Comparison of ENCODE assay signal across 10 cellular contexts in the genomic region with DNA sequence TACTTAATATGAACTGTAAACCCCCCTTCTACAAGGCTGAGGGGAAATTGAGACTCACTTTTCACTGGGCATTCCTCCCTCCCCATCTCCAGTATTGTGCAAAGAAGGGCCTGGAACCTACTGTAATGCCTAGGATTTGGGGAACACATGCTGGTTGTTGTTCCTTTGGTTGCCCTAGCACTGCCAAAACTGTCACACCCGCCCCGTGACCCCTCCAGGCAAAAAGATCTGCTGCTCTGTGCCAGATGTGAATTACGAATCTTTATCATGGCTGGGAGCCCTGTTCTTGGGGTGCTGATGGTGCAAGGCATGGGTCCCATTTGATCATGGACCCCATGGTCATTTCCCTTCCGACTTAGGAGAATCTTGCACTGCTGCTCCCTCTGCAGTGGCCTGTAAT.
DNase-seq lines count a peak whose midpoint lies in the region; ATAC-seq, FAIRE-seq and TF ChIP-seq lines count a peak whose summit lies in the region.
"Had no signal": no experiment of that assay in that cellular context is flagged by ENCODE, and none has a peak within 500 bp of the region (broad histone marks: within the 10 kb centered on the region; RNA-seq: fewer than 3 reads in every experiment).

No MANE protein-coding gene starts in this region.

- H3K27me3 ChIP-seq in liver (ENCODE audit: control insufficient read depth in 4 of 4, insufficient read depth in 4 of 4, low read length in 3 of 4), result no peaks in the 10 kb centered on the region
- H3K27me3 ChIP-seq in HepG2 (ENCODE audit: control insufficient read depth in 1 of 2, insufficient read depth in 2 of 2, low read length in 2 of 2), result no peaks in the 10 kb centered on the region
- no peaks in the 10 kb centered on the region for H3K27me3 ChIP-seq in brain microvascular endothelial cell (replicated peaks)
- no peaks in the 10 kb centered on the region for H3K27me3 ChIP-seq in muscle layer of colon (ENCODE audit: control insufficient read depth in 1 of 2, insufficient read depth in 2 of 2, low read length in 2 of 2)
- H3K27me3 ChIP-seq in aorta (ENCODE audit: control insufficient read depth in 1 of 2, insufficient read depth in 2 of 2, low read length in 1 of 2), result no peaks in the 10 kb centered on the region

- H3K9me3 ChIP-seq in liver (ENCODE audit: control insufficient read depth in 4 of 4, low read length in 3 of 4) (no peaks in the 10 kb centered on the region), HepG2 (ENCODE audit: low read length) (no peaks in the 10 kb centered on the region), muscle layer of colon (ENCODE audit: low read length) (no peaks in the 10 kb centered on the region), aorta (ENCODE audit: control insufficient read depth, low read length) (no peaks in the 10 kb centered on the region)

- H2AFZ ChIP-seq in HepG2 (ENCODE audit: low read length), result no peak overlapping the region

- CTCF ChIA-PET in HepG2 (lab: Yijun Ruan, JAX; ENCODE audit: low intra/inter-chr PET ratio, low total read pairs), result no interaction called here

- TF ChIP-seq CTCF in liver (IDR thresholded peaks at IDR 0.05; ENCODE audit: low read depth, low read length, missing input control) (no peak), HepG2 (CRISPR knock-in tag; IDR thresholded peaks at IDR 0.05) (no peak), brain microvascular endothelial cell (IDR thresholded peaks at IDR 0.05; ENCODE audit: low read depth, low read length, missing control alignments) (no peak)

- no TSS peak for BruUV-seq in HepG2 (replicated peaks; lab: Mats Ljungman, UMichigan)

- no peak for FAIRE-seq in HepG2 (lab: Jason Lieb, UNC)

- H3K79me2 ChIP-seq in HepG2 (ENCODE audit: insufficient read depth, low read length), result no peaks in the 10 kb centered on the region

- H3K4me2 ChIP-seq in HepG2 (ENCODE audit: low read depth, low read length), result no peak overlapping the region

- H3K4me1 ChIP-seq in liver (ENCODE audit: control insufficient read depth in 4 of 4, insufficient read depth in 4 of 4, low read length in 3 of 4), result peaks cover 0 to 4% (median 0%) of the 10 kb centered on the region in 4 donors
- peaks cover 21% of the 10 kb centered on the region for H3K4me1 ChIP-seq in HepG2 (ENCODE audit: insufficient read depth, low read length)
- peaks cover 38% of the 10 kb centered on the region for H3K4me1 ChIP-seq in muscle layer of colon (ENCODE audit: insufficient read depth, low read length)
- peaks cover 3 to 11% of the 10 kb centered on the region in 2 donors for H3K4me1 ChIP-seq in aorta (ENCODE audit: control insufficient read depth in 1 of 2, insufficient read depth in 2 of 2, low read length in 2 of 2)

- H3K4me3 ChIP-seq in liver (ENCODE audit: low read depth in 1 of 3, low read length in 3 of 3), result no peak overlapping the region
- no peak overlapping the region for H3K4me3 ChIP-seq in HepG2 (replicated peaks in 1 of 3; ENCODE audit: insufficient read depth in 1 of 3, low read depth in 2 of 3, low read length in 3 of 3)
- no peak overlapping the region for H3K4me3 ChIP-seq in brain microvascular endothelial cell (ENCODE audit: low read depth, low read length)
- H3K4me3 ChIP-seq in muscle layer of colon (ENCODE audit: low read depth in 1 of 2, low read length in 2 of 2), result no peak overlapping the region
- H3K4me3 ChIP-seq in aorta (ENCODE audit: low read length in 2 of 2), result no peak overlapping the region

- H3K27ac ChIP-seq in liver (ENCODE audit: low read depth in 1 of 2, low read length in 2 of 2) (peak overlapping the region; percentile 55 to 71), HepG2 (ENCODE audit: extremely low read length, insufficient read depth, low read length) (no peak overlapping the region), brain microvascular endothelial cell (peak overlapping the region; percentile 90), muscle layer of colon (ENCODE audit: low read depth, low read length) (peak overlapping the region; percentile 38), aorta (ENCODE audit: low read depth in 1 of 2, low read length in 2 of 2) (peak overlapping the region; percentile 83 to 88)

- no peak for TF ChIP-seq POLR2A in HepG2 (IDR thresholded peaks at IDR 0.05; ENCODE audit: insufficient read depth in 1 of 2, low read depth in 2 of 2, low read length in 2 of 2)

- in situ Hi-C loops in HepG2 (cut with HindIII; ENCODE audit: extremely low pct_ligation_motif_present, low pct_unique_long_range_greater_than_20kb), result no loop called here
- in situ Hi-C loops in brain microvascular endothelial cell (cut with HindIII; ENCODE audit: low pct_ligation_motif_present, low sequenced_read_pairs), result no loop called here

- ATAC-seq in HepG2, result no peak
- ATAC-seq in aorta (ENCODE audit: low FRiP score), result peak; percentile 5
- ATAC-seq in GM21390 (IDR thresholded peaks at IDR 0.05; ENCODE audit: unreplicated experiment), result no peak

- H3K9ac ChIP-seq in liver (ENCODE audit: low read depth in 1 of 2, low read length in 2 of 2), result no peak overlapping the region
- H3K9ac ChIP-seq in HepG2 (ENCODE audit: insufficient read depth, low read depth, low read length), result no peak overlapping the region
- no peak overlapping the region for H3K9ac ChIP-seq in muscle layer of colon (ENCODE audit: low read length)

- peaks cover 0 to 2% (median 0%) of the 10 kb centered on the region in 4 donors for H3K36me3 ChIP-seq in liver (ENCODE audit: control insufficient read depth in 4 of 4, insufficient read depth in 3 of 4, low read depth in 1 of 4, low read length in 3 of 4)
- peaks cover 5 to 34% of the 10 kb centered on the region in 2 experiments for H3K36me3 ChIP-seq in HepG2 (replicated peaks in 1 of 2; ENCODE audit: control insufficient read depth in 1 of 2, insufficient read depth in 2 of 2, low read length in 2 of 2)
- no peaks in the 10 kb centered on the region for H3K36me3 ChIP-seq in brain microvascular endothelial cell (replicated peaks)
- no peaks in the 10 kb centered on the region for H3K36me3 ChIP-seq in muscle layer of colon (ENCODE audit: insufficient read depth, low read length)
- H3K36me3 ChIP-seq in aorta (ENCODE audit: control insufficient read depth in 1 of 2, insufficient read depth in 2 of 2, low read length in 1 of 2), result no peaks in the 10 kb centered on the region

- no peaks in the 10 kb centered on the region for H4K20me1 ChIP-seq in HepG2 (ENCODE audit: insufficient read depth, low read length)

- no peak for DNase-seq in HepG2 (ENCODE audit: low spot score)
- no peak for DNase-seq in brain microvascular endothelial cell
- peak in 1 of 2 donors; percentile 62 for DNase-seq in aorta
- DNase-seq in SIG-M5 treated with dmso at 0.1 percent for 504 hours (lab: John Stamatoyannopoulos, UW; ENCODE audit: unreplicated experiment), result no peak
- no peak for DNase-seq in NCI-H526 treated with DMSO at 0.1 percent for 48 hours (lab: John Stamatoyannopoulos, UW)
- DNase-seq: NCI-H146, SHP77 treated with DMSO at 0.1 percent for 48 hours had no signal

- intact Hi-C loops in HepG2 (cut with micrococcal nuclease; ENCODE audit: unreplicated experiment) (no loop called here), aorta (cut with DNase I) (loop anchor here in 1 of 2 donors (5.0 kb wide), 2 partner anchors 93 to 127 kb away; a partner anchor contains a TSS)

- TF ChIP-seq RAD21 in liver (IDR thresholded peaks at IDR 0.05) (no peak), HepG2 (CRISPR knock-in tag; IDR thresholded peaks at IDR 0.05) (no peak)

- WGBS in liver, result 92% methylated on average over 4 of the region's 4 CpGs
- 100% methylated on average over 3 of the region's 4 CpGs for WGBS in HepG2 (ENCODE audit: low lambda C conversion rate)
- WGBS in aorta, 2 donors, result 58 to 59% methylated on average over 4 of the region's 4 CpGs

- no peak for TF ChIP-seq EP300 in HepG2 (IDR thresholded peaks at IDR 0.05; ENCODE audit: low read depth in 2 of 2, low read length in 2 of 2)
- no peak for TF ChIP-seq EP300 in HepG2 (CRISPR knock-in tag; IDR thresholded peaks at IDR 0.05; ENCODE audit: borderline replicate concordance)

- POLR2A ChIA-PET in HepG2 (lab: Yijun Ruan, JAX), result no interaction called here

TF ChIP-seq in liver, 16 proteins besides CTCF, POLR2A, EP300 and RAD21 (continues in another document):
- TF ChIP-seq JUND (IDR thresholded peaks at IDR 0.05) (no peak), SP1 (IDR thresholded peaks at IDR 0.05) (no peak), EGR1 (IDR thresholded peaks at IDR 0.05; ENCODE audit: low read depth in 2 of 2) (no peak), FOXA1 (IDR thresholded peaks at IDR 0.05) (no peak)
- TF ChIP-seq, protein P1, sequence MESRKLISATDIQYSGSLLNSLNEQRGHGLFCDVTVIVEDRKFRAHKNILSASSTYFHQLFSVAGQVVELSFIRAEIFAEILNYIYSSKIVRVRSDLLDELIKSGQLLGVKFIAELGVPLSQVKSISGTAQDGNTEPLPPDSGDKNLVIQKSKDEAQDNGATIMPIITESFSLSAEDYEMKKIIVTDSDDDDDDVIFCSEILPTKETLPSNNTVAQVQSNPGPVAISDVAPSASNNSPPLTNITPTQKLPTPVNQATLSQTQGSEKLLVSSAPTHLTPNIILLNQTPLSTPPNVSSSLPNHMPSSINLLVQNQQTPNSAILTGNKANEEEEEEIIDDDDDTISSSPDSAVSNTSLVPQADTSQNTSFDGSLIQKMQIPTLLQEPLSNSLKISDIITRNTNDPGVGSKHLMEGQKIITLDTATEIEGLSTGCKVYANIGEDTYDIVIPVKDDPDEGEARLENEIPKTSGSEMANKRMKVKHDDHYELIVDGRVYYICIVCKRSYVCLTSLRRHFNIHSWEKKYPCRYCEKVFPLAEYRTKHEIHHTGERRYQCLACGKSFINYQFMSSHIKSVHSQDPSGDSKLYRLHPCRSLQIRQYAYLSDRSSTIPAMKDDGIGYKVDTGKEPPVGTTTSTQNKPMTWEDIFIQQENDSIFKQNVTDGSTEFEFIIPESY (IDR thresholded peaks at IDR 0.05), result no peak

TF ChIP-seq in HepG2, 621 proteins besides CTCF, POLR2A, EP300 and RAD21 (continues in another document):
- no peak for TF ChIP-seq ZNF329 (CRISPR knock-in tag; IDR thresholded peaks at IDR 0.05; ENCODE audit: low read depth)
- TF ChIP-seq, protein P2, sequence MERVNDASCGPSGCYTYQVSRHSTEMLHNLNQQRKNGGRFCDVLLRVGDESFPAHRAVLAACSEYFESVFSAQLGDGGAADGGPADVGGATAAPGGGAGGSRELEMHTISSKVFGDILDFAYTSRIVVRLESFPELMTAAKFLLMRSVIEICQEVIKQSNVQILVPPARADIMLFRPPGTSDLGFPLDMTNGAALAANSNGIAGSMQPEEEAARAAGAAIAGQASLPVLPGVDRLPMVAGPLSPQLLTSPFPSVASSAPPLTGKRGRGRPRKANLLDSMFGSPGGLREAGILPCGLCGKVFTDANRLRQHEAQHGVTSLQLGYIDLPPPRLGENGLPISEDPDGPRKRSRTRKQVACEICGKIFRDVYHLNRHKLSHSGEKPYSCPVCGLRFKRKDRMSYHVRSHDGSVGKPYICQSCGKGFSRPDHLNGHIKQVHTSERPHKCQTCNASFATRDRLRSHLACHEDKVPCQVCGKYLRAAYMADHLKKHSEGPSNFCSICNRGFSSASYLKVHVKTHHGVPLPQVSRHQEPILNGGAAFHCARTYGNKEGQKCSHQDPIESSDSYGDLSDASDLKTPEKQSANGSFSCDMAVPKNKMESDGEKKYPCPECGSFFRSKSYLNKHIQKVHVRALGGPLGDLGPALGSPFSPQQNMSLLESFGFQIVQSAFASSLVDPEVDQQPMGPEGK (CRISPR knock-in tag; IDR thresholded peaks at IDR 0.05), result no peak
